In genomic region chr1:2044510-2045319, GRCh38 we compare ENCODE assay signal across 9 cellular contexts. TPM values are rescaled to one million over a fixed set of nuclear protein-coding genes. Genes with fewer than 3 reads are reported as not detected.
DNase-seq lines count a peak whose midpoint lies in the region; ATAC-seq and TF ChIP-seq lines count a peak whose summit lies in the region.
"Had no signal": no experiment of that assay in that cellular context is flagged by ENCODE, and none has a peak within 500 bp of the region (broad histone marks: within the 10 kb centered on the region; RNA-seq: fewer than 3 reads in every experiment).

No MANE protein-coding gene starts in this region.

- H3K4me3 ChIP-seq in cardiac muscle cell (no peak overlapping the region), upper lobe of right lung (peak overlapping the region; percentile 29)

- peak; percentile 94 for ATAC-seq in CD4-positive, alpha-beta T cell (ENCODE audit: poor library complexity)
- ATAC-seq in activated naive CD4-positive, alpha-beta T cell treated with anti-CD3 and anti-CD28 coated beads, Interleukin-2, amount 50 U/mL, for 72 hours = peak; percentile 77 to 80
- ATAC-seq in upper lobe of right lung (peak; percentile 78), HG02973 (IDR thresholded peaks at IDR 0.05; ENCODE audit: unreplicated experiment) (no peak)

- H3K27ac ChIP-seq in CD4-positive, alpha-beta T cell (ENCODE audit: low read depth, low read length) = no peak overlapping the region
- no peak overlapping the region for H3K27ac ChIP-seq in cardiac muscle cell
- no peak overlapping the region for H3K27ac ChIP-seq in upper lobe of right lung

- H3K4me1 Mint-ChIP-seq in CD4-positive, alpha-beta T cell (ENCODE audit: low read depth) = peaks cover 22% of the 10 kb centered on the region
- H3K4me1 Mint-ChIP-seq in HFFc6 (ENCODE audit: low read depth) (no peaks in the 10 kb centered on the region), progenitor cell of endocrine pancreas (ENCODE audit: low read depth) (peaks cover 7% of the 10 kb centered on the region)

- no peaks in the 10 kb centered on the region for H3K9me3 ChIP-seq in CD4-positive, alpha-beta T cell (ENCODE audit: control insufficient read depth, low read length)
- H3K9me3 ChIP-seq in cardiac muscle cell (ENCODE audit: low read depth) = no peaks in the 10 kb centered on the region
- no peaks in the 10 kb centered on the region for H3K9me3 ChIP-seq in upper lobe of right lung

- H3K36me3 ChIP-seq in cardiac muscle cell (no peaks in the 10 kb centered on the region), upper lobe of right lung (no peaks in the 10 kb centered on the region)

- TF ChIP-seq CTCF in CD4-positive, alpha-beta T cell (IDR thresholded peaks at IDR 0.05) = peak; percentile 74
- TF ChIP-seq CTCF in HFFc6 (IDR thresholded peaks at IDR 0.05) (peak; percentile 89), cardiac muscle cell (IDR thresholded peaks at IDR 0.05; ENCODE audit: low read depth, low read length) (peak; percentile 67), progenitor cell of endocrine pancreas (IDR thresholded peaks at IDR 0.05; ENCODE audit: unreplicated experiment) (peak; percentile 87), upper lobe of right lung (IDR thresholded peaks at IDR 0.05) (peak; percentile 74)

- H3K4me1 ChIP-seq in cardiac muscle cell (ENCODE audit: low read depth) (no peaks in the 10 kb centered on the region), upper lobe of right lung (peaks cover 27% of the 10 kb centered on the region)

- CTCF ChIA-PET in CD4-positive, alpha-beta T cell (lab: Charles Lee) = interaction anchor here (0.6 to 1.3 kb wide), 14 partner anchors 9 to 207 kb away, joined by 3 to 11 read pairs (median 3); no protein-coding TSS in a partner anchor

- DNase-seq in CD4-positive, alpha-beta T cell = peak; percentile 61 to 84 (median 70)
- DNase-seq in HFFc6 (peak; percentile 19), SKM-1 (lab: John Stamatoyannopoulos, UW; ENCODE audit: unreplicated experiment) (peak; percentile 48), cardiac muscle cell (ENCODE audit: low read depth in 1 of 2, low spot score in 1 of 2) (peak; percentile 65 to 74), progenitor cell of endocrine pancreas (ENCODE audit: low spot score, unreplicated experiment) (peak; percentile 86), upper lobe of right lung (peak; percentile 87)
- DNase-seq in activated naive CD4-positive, alpha-beta T cell treated with anti-CD3 and anti-CD28 coated beads, Interleukin-2, amount 50 U/mL, for 72 hours (ENCODE audit: low spot score in 2 of 2) = peak; percentile 76 to 95

- no peak overlapping the region for H3K27ac Mint-ChIP-seq in CD4-positive, alpha-beta T cell
- H3K27ac Mint-ChIP-seq in HFFc6 = no peak overlapping the region
- peak overlapping the region in 1 of 2 donors; percentile 37 for H3K27ac Mint-ChIP-seq in activated naive CD4-positive, alpha-beta T cell treated with anti-CD3 and anti-CD28 coated beads, Interleukin-2, amount 50 U/mL, for 72 hours
- H3K27ac Mint-ChIP-seq in progenitor cell of endocrine pancreas = no peak overlapping the region

- POLR2A ChIA-PET in CD4-positive, alpha-beta T cell (lab: Charles Lee) = interaction anchor here (0.6 to 1.0 kb wide), 2 partner anchors 19 to 102 kb away, joined by 3 read pairs; no protein-coding TSS in a partner anchor

- H3K4me3 Mint-ChIP-seq in CD4-positive, alpha-beta T cell = peak overlapping the region; percentile 34
- no peak overlapping the region for H3K4me3 Mint-ChIP-seq in HFFc6
- no peak overlapping the region for H3K4me3 Mint-ChIP-seq in progenitor cell of endocrine pancreas (ENCODE audit: low read depth)

- H3K9me3 Mint-ChIP-seq in CD4-positive, alpha-beta T cell = no peaks in the 10 kb centered on the region
- H3K9me3 Mint-ChIP-seq in HFFc6 = no peaks in the 10 kb centered on the region
- H3K9me3 Mint-ChIP-seq in activated naive CD4-positive, alpha-beta T cell treated with anti-CD3 and anti-CD28 coated beads, Interleukin-2, amount 50 U/mL, for 72 hours = no peaks in the 10 kb centered on the region
- no peaks in the 10 kb centered on the region for H3K9me3 Mint-ChIP-seq in progenitor cell of endocrine pancreas (ENCODE audit: low read depth)
- H3K9me3 Mint-ChIP-seq: T-helper 1 cell treated with Interleukin-12 subunit alpha and Interleukin-12 subunit beta and Interleukin-4 antibody, amounts not matched to agents 30 μg/mL and 1 μg/mL, for 36 hours had no signal

- peaks cover 9% of the 10 kb centered on the region for H3K27me3 ChIP-seq in CD4-positive, alpha-beta T cell (ENCODE audit: control insufficient read depth, insufficient read depth, low read length)
- H3K27me3 ChIP-seq in cardiac muscle cell = peaks cover 8% of the 10 kb centered on the region
- peaks cover 3% of the 10 kb centered on the region for H3K27me3 ChIP-seq in upper lobe of right lung

- intact Hi-C loops in CD4-positive, alpha-beta T cell (cut with DNase I, micrococcal nuclease) = loop anchor here in 1 of 2 experiments (1.0 to 5.0 kb wide), 3 partner anchors 84 to 598 kb away; no protein-coding TSS in a partner anchor
- intact Hi-C loops in upper lobe of right lung (cut with DNase I) = no loop called here

- peaks cover 16% of the 10 kb centered on the region for H3K27me3 Mint-ChIP-seq in CD4-positive, alpha-beta T cell
- H3K27me3 Mint-ChIP-seq in HFFc6 (ENCODE audit: insufficient read depth) (peaks cover 32% of the 10 kb centered on the region), progenitor cell of endocrine pancreas (peaks cover 15% of the 10 kb centered on the region)

- no peaks in the 10 kb centered on the region for H3K36me3 Mint-ChIP-seq in CD4-positive, alpha-beta T cell (ENCODE audit: low read depth)
- H3K36me3 Mint-ChIP-seq in HFFc6 (ENCODE audit: low read depth) = no peaks in the 10 kb centered on the region
- H3K36me3 Mint-ChIP-seq in activated naive CD4-positive, alpha-beta T cell treated with anti-CD3 and anti-CD28 coated beads, Interleukin-2, amount 50 U/mL, for 72 hours = no peaks in the 10 kb centered on the region
- H3K36me3 Mint-ChIP-seq in progenitor cell of endocrine pancreas (ENCODE audit: insufficient read depth) = no peaks in the 10 kb centered on the region

RNA-seq across cellular contexts. Expression of gene PRKCZ, which starts 5.5 kb away (rescaled TPM):
- total RNA-seq in CD4-positive, alpha-beta T cell = 10 to 100 TPM; 17.8 to 19.0 TPM
- total RNA-seq in HFFc6 (2021; fragmentation: NEBNext Ultra II Directional; extraction: Animal tissue kit (Norgen Biotek cat#: 25700)) = 1 to 10 TPM in 2 of 6 experiments, under 1 TPM in 4; 0.55 to 1.4 (median 0.95) TPM
- total RNA-seq in activated naive CD4-positive, alpha-beta T cell treated with anti-CD3 and anti-CD28 coated beads, Interleukin-2, amount 50 U/mL, for 72 hours = 10 to 100 TPM; 11.8 to 22.4 TPM
- total RNA-seq in cardiac muscle cell (46.8 and 50.9 TPM in 2 replicates), progenitor cell of endocrine pancreas (71.5 and 78.0 TPM in 2 replicates), upper lobe of right lung (121 TPM)
- 43.8 and 44.6 TPM in 2 replicates for polyA plus RNA-seq in cardiac muscle cell

RNA-seq across cellular contexts. Expression of gene GABRD, which starts 25.6 kb away (rescaled TPM):
- under 1 TPM; 0.38 to 0.42 TPM for total RNA-seq in CD4-positive, alpha-beta T cell
- not detected for total RNA-seq in HFFc6 (2021; fragmentation: NEBNext Ultra II Directional; extraction: Animal tissue kit (Norgen Biotek cat#: 25700))
- not detected for total RNA-seq in activated naive CD4-positive, alpha-beta T cell treated with anti-CD3 and anti-CD28 coated beads, Interleukin-2, amount 50 U/mL, for 72 hours
- total RNA-seq in cardiac muscle cell (not detected in 2 replicates), progenitor cell of endocrine pancreas (not detected in 2 replicates), upper lobe of right lung (2.9 TPM)
- polyA plus RNA-seq in cardiac muscle cell = not detected in 2 replicates

RNA-seq across cellular contexts. Expression of gene CFAP74, which starts 41.1 kb away (rescaled TPM):
- total RNA-seq in CD4-positive, alpha-beta T cell = not detected
- not detected for total RNA-seq in HFFc6 (2021; fragmentation: NEBNext Ultra II Directional; extraction: Animal tissue kit (Norgen Biotek cat#: 25700))
- total RNA-seq in activated naive CD4-positive, alpha-beta T cell treated with anti-CD3 and anti-CD28 coated beads, Interleukin-2, amount 50 U/mL, for 72 hours = not detected
- total RNA-seq in cardiac muscle cell (0.63 and 0.67 TPM in 2 replicates), progenitor cell of endocrine pancreas (0.36 and 0.93 TPM in 2 replicates), upper lobe of right lung (0.35 TPM)
- polyA plus RNA-seq in cardiac muscle cell = 0.65 and 1.7 TPM in 2 replicates

Comparison
In these comparisons a context has a peak if more than half of its experiments do, and no peak if none do; other contexts are left out.
1. DNase-seq: peak in every context shown above with its lines; median percentile 87 in upper lobe of right lung; 86 in progenitor cell of endocrine pancreas; 86 in activated naive CD4-positive, alpha-beta T cell treated with anti-CD3 and anti-CD28 coated beads, Interleukin-2, amount 50 U/mL, for 72 hours; 70 in CD4-positive, alpha-beta T cell; 70 in cardiac muscle cell; 48 in SKM-1; 19 in HFFc6.
2. RNA of gene PRKCZ, which starts 5.5 kb away (total RNA-seq): 121 TPM in upper lobe of right lung (single experiment), 71.5 to 78.0 TPM in progenitor cell of endocrine pancreas, 46.8 to 50.9 TPM in cardiac muscle cell, 11.8 to 22.4 TPM in activated naive CD4-positive, alpha-beta T cell treated with anti-CD3 and anti-CD28 coated beads, Interleukin-2, amount 50 U/mL, for 72 hours and 17.8 to 19.0 TPM in CD4-positive, alpha-beta T cell; 0.55 to 1.4 TPM in HFFc6; every median in the first group is over 4 times any median in the second.
3. Peak in every context shown above with its lines, with median percentiles within 50 percentile points of each other: CTCF ChIP-seq.